ENCODE assay signal across 8 cellular contexts in genomic region chr3:132661120-132661519, GRCh38. TPM values are rescaled to one million over a fixed set of nuclear protein-coding genes. Genes with fewer than 3 reads are reported as not detected.
DNase-seq lines count a peak whose midpoint lies in the region; ATAC-seq and TF ChIP-seq lines count a peak whose summit lies in the region.

No MANE protein-coding gene starts in this region.

- H3K4me2 ChIP-seq in HCT116 (ENCODE audit: low read length) (peak overlapping the region; percentile 82), mesenchymal stem cell (ENCODE audit: low read length, poor library complexity, severe bottlenecking) (peak overlapping the region; percentile 60)

- no peak overlapping the region for H2BK12ac ChIP-seq in mesenchymal stem cell (ENCODE audit: low read length in 2 of 2)

- H3K4me3 ChIP-seq in HCT116 (replicated peaks in 1 of 2; ENCODE audit: low read depth in 1 of 2, low read length in 2 of 2): peak overlapping the region; percentile 72 to 87
- peak overlapping the region; percentile 78 for H3K4me3 ChIP-seq in astrocyte of the spinal cord (ENCODE audit: low read depth, low read length)
- H3K4me3 ChIP-seq in mesenchymal stem cell (ENCODE audit: insufficient read depth in 1 of 2, low read depth in 1 of 2, low read length in 2 of 2): peak overlapping the region; percentile 94 to 96

- no peaks in the 10 kb centered on the region for H3K27me3 ChIP-seq in HCT116 (ENCODE audit: insufficient read depth, low read length)
- H3K27me3 ChIP-seq in mesenchymal stem cell (ENCODE audit: control insufficient read depth in 1 of 2, insufficient read depth in 1 of 2, low read length in 2 of 2): no peaks in the 10 kb centered on the region

- H3K9me2 ChIP-seq in HCT116 (ENCODE audit: insufficient read depth): no peaks in the 10 kb centered on the region

- in situ Hi-C loops in astrocyte of the spinal cord (cut with HindIII; ENCODE audit: low sequenced_read_pairs): no loop called here

- no peak overlapping the region for H2AK5ac ChIP-seq in mesenchymal stem cell (ENCODE audit: low read length, severe bottlenecking)

- TF ChIP-seq POLR2A in HCT116 (IDR thresholded peaks at IDR 0.05; ENCODE audit: borderline replicate concordance, extremely low read depth, insufficient read depth, insufficient read length): no peak

- peaks cover 5% of the 10 kb centered on the region for H3K79me1 ChIP-seq in mesenchymal stem cell (replicated peaks; ENCODE audit: low read length, poor library complexity, severe bottlenecking)

- H3K27ac ChIP-seq in 22Rv1 (peak overlapping the region; percentile 72), HCT116 (ENCODE audit: low read depth, low read length) (peak overlapping the region; percentile 89; the same call in 1 of the 2 replicates), mesenchymal stem cell (ENCODE audit: low read length, poor library complexity, severe bottlenecking) (no peak overlapping the region)

- no peak overlapping the region for H2BK5ac ChIP-seq in mesenchymal stem cell (ENCODE audit: low read depth, low read length, poor library complexity, severe bottlenecking)

- no peaks in the 10 kb centered on the region for H3K36me3 ChIP-seq in HCT116 (ENCODE audit: control insufficient read depth in 1 of 2, insufficient read depth in 2 of 2, low read length in 2 of 2)
- peaks cover 0 to 3% of the 10 kb centered on the region in 2 experiments for H3K36me3 ChIP-seq in mesenchymal stem cell (ENCODE audit: control insufficient read depth in 1 of 2, insufficient read depth in 2 of 2, low read depth in 1 of 2, low read length in 2 of 2)

- H4K91ac ChIP-seq in mesenchymal stem cell (ENCODE audit: low read length): no peak overlapping the region

- RAD21 ChIA-PET in HCT116 (lab: Charles Lee; ENCODE audit: low non-redundant PET in 1 of 2, low total read pairs in 2 of 2, uncharacterized antibody in 2 of 2, unreplicated experiment in 2 of 2): no interaction called here

- POLR2A ChIA-PET in HCT116 (lab: Charles Lee): no interaction called here

- no peaks in the 10 kb centered on the region for H4K20me1 ChIP-seq in HCT116 (ENCODE audit: insufficient read depth)

- WGBS in mesenchymal stem cell: 40% methylated on average over 1 of the region's 6 CpGs

- ATAC-seq in HCT116: no peak; the same call in 1 of the 2 replicates
- no peak for ATAC-seq in GM18861 (IDR thresholded peaks at IDR 0.05; ENCODE audit: unreplicated experiment)

- H4K8ac ChIP-seq in mesenchymal stem cell (ENCODE audit: low read length): no peak overlapping the region

- H3K4me1 ChIP-seq in HCT116 (ENCODE audit: control insufficient read depth in 1 of 2, insufficient read depth in 2 of 2, low read length in 2 of 2): peaks cover 0 to 16% of the 10 kb centered on the region in 2 experiments; a peak in 2 of 4 replicates
- no peaks in the 10 kb centered on the region for H3K4me1 ChIP-seq in mesenchymal stem cell (ENCODE audit: control insufficient read depth, insufficient read depth, low read depth, low read length)

- TF ChIP-seq CTCF in 22Rv1 (IDR thresholded peaks at IDR 0.05) (no peak), HCT116 (IDR thresholded peaks at IDR 0.05 in 2 of 3, conservative IDR thresholded peaks at IDR 0.05 in 1 of 3; ENCODE audit: borderline replicate concordance in 1 of 3, insufficient read depth in 1 of 3, low read depth in 2 of 3, low read length in 2 of 3) (no peak), astrocyte of the spinal cord (IDR thresholded peaks at IDR 0.05; ENCODE audit: low read depth, low read length) (no peak)

- H3K9me3 ChIP-seq in HCT116 (ENCODE audit: control insufficient read depth in 1 of 2, insufficient read depth in 1 of 2, low read depth in 1 of 2, low read length in 2 of 2) (no peaks in the 10 kb centered on the region), mesenchymal stem cell (ENCODE audit: control insufficient read depth, low read length) (no peaks in the 10 kb centered on the region)

- no peak for DNase-seq in HCT116 (ENCODE audit: low read depth, low spot score)
- DNase-seq in astrocyte of the spinal cord (ENCODE audit: low read depth, low spot score): no peak
- no peak for DNase-seq in mesenchymal stem cell
- no peak for DNase-seq in cortex of kidney (lab: John Stamatoyannopoulos, UW)
- DNase-seq in GM19240 (ENCODE audit: insufficient read length, low spot score): no peak
- no peak for DNase-seq in NK-92 treated with Interleukin-12 subunit alpha and Interleukin-12 subunit beta, amount 100 ng/mL, for 24 hours (lab: John Stamatoyannopoulos, UW)

- no peak overlapping the region for H2BK120ac ChIP-seq in mesenchymal stem cell (ENCODE audit: low read depth, low read length)

- no peak for TF ChIP-seq RAD21 in HCT116 (IDR thresholded peaks at IDR 0.05; ENCODE audit: low read depth)

- no peak overlapping the region for H3K14ac ChIP-seq in mesenchymal stem cell (ENCODE audit: low read length in 2 of 2)

- H2AFZ ChIP-seq in HCT116 (ENCODE audit: low read depth, low read length, poor library complexity, severe bottlenecking) (no peak overlapping the region), mesenchymal stem cell (ENCODE audit: low read depth, low read length) (no peak overlapping the region)

- BruUV-seq in HCT116 (replicated peaks; lab: Mats Ljungman, UMichigan): TSS peak; percentile 37

- intact Hi-C loops in HCT116 (cut with micrococcal nuclease): no loop called here

- CTCF ChIA-PET in HCT116 (lab: Charles Lee): interaction anchor here (2.9 kb wide), 1 partner anchor 19 kb away, joined by 11 read pairs; no protein-coding TSS in a partner anchor

- H2BK15ac ChIP-seq in mesenchymal stem cell (ENCODE audit: low read depth, poor library complexity, severe bottlenecking): no peak overlapping the region

- H3K23ac ChIP-seq in mesenchymal stem cell (ENCODE audit: low read length in 2 of 2): no peak overlapping the region

- H3K9ac ChIP-seq in HCT116 (ENCODE audit: low read length) (peak overlapping the region; percentile 92), mesenchymal stem cell (ENCODE audit: low read length) (peak overlapping the region; percentile 96)

- H3K18ac ChIP-seq in mesenchymal stem cell (ENCODE audit: low read depth in 1 of 2, low read length in 2 of 2): no peak overlapping the region

- peaks cover 68% of the 10 kb centered on the region for H3K79me2 ChIP-seq in HCT116 (ENCODE audit: insufficient read depth, low read length)

- H3K4ac ChIP-seq in mesenchymal stem cell (ENCODE audit: low read depth in 1 of 2, low read length in 2 of 2): no peak overlapping the region

TF ChIP-seq in HCT116, 20 proteins besides CTCF, POLR2A, EP300 and RAD21:
- TF ChIP-seq POLR2AphosphoS5 (IDR thresholded peaks at IDR 0.05; ENCODE audit: low read depth, low read length) (no peak), ZNF274 (IDR thresholded peaks at IDR 0.05; ENCODE audit: low read depth, low read length) (no peak), ZBTB33 (IDR thresholded peaks at IDR 0.05; ENCODE audit: extremely low read depth, insufficient replicate concordance, low read length) (no peak), CEBPB (IDR thresholded peaks at IDR 0.05; ENCODE audit: low read depth) (no peak), JUND (IDR thresholded peaks at IDR 0.05) (no peak), SIN3A (IDR thresholded peaks at IDR 0.05; ENCODE audit: low read depth) (no peak), SP1 (IDR thresholded peaks at IDR 0.05; ENCODE audit: low read depth) (no peak), FOSL1 (IDR thresholded peaks at IDR 0.05; ENCODE audit: low read depth) (no peak), YY1 (IDR thresholded peaks at IDR 0.05; ENCODE audit: extremely low read depth, insufficient replicate concordance, low read depth, low read length) (no peak), ZFX (IDR thresholded peaks at IDR 0.05) (no peak), SRF (IDR thresholded peaks at IDR 0.05; ENCODE audit: low read depth) (no peak), MAX (IDR thresholded peaks at IDR 0.05) (no peak)

RNA-seq across cellular contexts. Expression of gene UBA5, which starts 1.0 kb away (rescaled TPM):
- 43.7 TPM for total RNA-seq in HCT116 (2021; ENCODE audit: unreplicated experiment)
- polyA plus RNA-seq in HCT116 (2012): 26.4 and 26.5 TPM in 2 replicates
- 22.0 TPM for polyA plus RNA-seq in mesenchymal stem cell (2013, experiment 1 of 2)
- 22.1 TPM for polyA plus RNA-seq in mesenchymal stem cell (2013, experiment 2 of 2)

RNA-seq across cellular contexts. Expression of gene ACAD11, which starts 1.5 kb away (rescaled TPM):
- total RNA-seq in HCT116 (2021; ENCODE audit: unreplicated experiment): 12.6 TPM
- polyA plus RNA-seq in HCT116 (2012): 11.2 and 11.6 TPM in 2 replicates
- 14.3 TPM for polyA plus RNA-seq in mesenchymal stem cell (2013, experiment 1 of 2)
- 14.1 TPM for polyA plus RNA-seq in mesenchymal stem cell (2013, experiment 2 of 2)
